In the genomic region with DNA sequence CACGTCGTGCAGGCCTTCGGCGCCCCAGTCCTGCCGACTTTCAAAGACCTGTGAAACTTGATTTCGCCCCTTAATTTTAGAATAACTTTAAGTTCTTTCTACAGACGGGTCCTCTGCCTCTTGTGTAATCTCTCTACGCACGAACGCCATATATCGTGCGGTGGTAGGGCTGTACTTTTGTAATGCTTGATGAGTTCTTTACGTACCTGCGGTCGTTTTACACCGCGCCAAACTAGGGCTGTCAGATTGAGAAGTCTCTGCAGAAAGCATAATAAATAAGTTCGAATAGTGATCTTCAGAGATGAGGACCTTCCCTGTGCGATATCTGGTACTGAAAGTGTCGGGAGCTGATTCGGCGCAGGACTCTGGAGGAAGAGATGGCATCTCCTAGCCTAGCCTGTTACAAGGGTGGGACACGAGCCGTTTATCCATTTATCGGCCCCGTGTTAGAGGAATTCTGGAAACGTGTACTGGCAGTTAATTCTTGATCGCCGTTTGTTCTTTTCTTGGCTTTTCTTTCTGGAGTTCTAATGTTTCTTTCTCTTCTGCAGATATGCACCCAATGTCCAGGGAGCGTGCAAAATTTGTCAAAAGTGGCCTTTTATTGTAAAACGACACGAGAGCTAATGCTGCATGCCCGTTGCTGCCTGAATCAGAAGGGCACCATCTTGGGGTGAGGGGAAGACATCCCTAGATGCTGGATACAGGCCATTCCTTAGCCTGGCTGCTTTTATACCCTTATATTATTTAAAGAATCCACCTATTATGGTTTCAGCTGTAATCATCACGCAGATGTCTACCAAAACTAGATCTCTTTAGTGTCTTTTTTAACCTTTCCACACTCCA, we compare ENCODE assay signal across 8 cellular contexts. TPM values are rescaled to one million over a fixed set of nuclear protein-coding genes. Genes with fewer than 3 reads are reported as not detected.
DNase-seq lines count a peak whose midpoint lies in the region; ATAC-seq and TF ChIP-seq lines count a peak whose summit lies in the region.

No MANE protein-coding gene starts in this region.

- peaks cover 8% of the 10 kb centered on the region for H3F3A ChIP-seq in SK-N-SH (replicated peaks; ENCODE audit: insufficient read depth)

- H2AFZ ChIP-seq in SK-N-SH (ENCODE audit: low read depth): peak overlapping the region; percentile 85

- H3K27ac ChIP-seq in SK-N-SH (ENCODE audit: low read depth in 2 of 2, low read length in 1 of 2) (peak overlapping the region; percentile 89 to 99), left lung (peak overlapping the region; percentile 99)

- intact Hi-C loops in left lung (cut with DNase I): no loop called here

- no peaks in the 10 kb centered on the region for H4K20me1 ChIP-seq in SK-N-SH (ENCODE audit: insufficient read depth)

- TF ChIP-seq CTCF in SK-N-SH (IDR thresholded peaks at IDR 0.05): 0 out of 2 replicates have a peak, but pooled peaks have one; percentile 4
- TF ChIP-seq CTCF in cardiac fibroblast (IDR thresholded peaks at IDR 0.05; ENCODE audit: low read depth, low read length): no peak
- TF ChIP-seq CTCF in left lung (IDR thresholded peaks at IDR 0.05): no peak

- in situ Hi-C loops in ACHN (cut with HindIII; ENCODE audit: low pct_ligation_motif_present, low pct_unique_long_range_greater_than_20kb, low sequenced_read_pairs): no loop called here

- no peak for TF ChIP-seq EP300 in SK-N-SH (IDR thresholded peaks at IDR 0.05; ENCODE audit: borderline replicate concordance in 1 of 2, low read depth in 1 of 2, low read length in 1 of 2)

- H3K9ac ChIP-seq in SK-N-SH: peak overlapping the region; percentile 92

- H3K27me3 ChIP-seq in SK-N-SH (ENCODE audit: insufficient read depth) (no peaks in the 10 kb centered on the region), left lung (no peaks in the 10 kb centered on the region)

- H3K9me3 ChIP-seq in SK-N-SH: no peaks in the 10 kb centered on the region
- H3K9me3 ChIP-seq in left lung: no peaks in the 10 kb centered on the region

- 4% methylated on average over 34 of the region's 34 CpGs for WGBS in SK-N-SH (ENCODE audit: low lambda C conversion rate)

- H3K36me3 ChIP-seq in SK-N-SH (replicated peaks in 1 of 2; ENCODE audit: control insufficient read depth in 1 of 2, insufficient read depth in 2 of 2, low read length in 1 of 2) (peaks cover 25 to 37% of the 10 kb centered on the region in 2 experiments), left lung (peaks cover 0 to 33% of the 10 kb centered on the region in 2 donors)

- no peaks in the 10 kb centered on the region for H3K9me2 ChIP-seq in SK-N-SH

- TF ChIP-seq RAD21 in SK-N-SH (IDR thresholded peaks at IDR 0.05; ENCODE audit: low read length): no peak

- ATAC-seq in GM18502 (IDR thresholded peaks at IDR 0.05; ENCODE audit: poor library complexity, unreplicated experiment) (peak; percentile 7), left lung (peak; percentile 33), GM21786 (IDR thresholded peaks at IDR 0.05; ENCODE audit: unreplicated experiment) (no peak)

- peak overlapping the region; percentile 85 for H3K4me2 ChIP-seq in SK-N-SH

- CTCF ChIA-PET in SK-N-SH (lab: Yijun Ruan, JAX): interaction anchor here (1.0 to 2.3 kb wide), 5 partner anchors 43 to 90 kb away, joined by 3 to 12 read pairs (median 5); a partner anchor contains a TSS

- H3K4me3 ChIP-seq in SK-N-SH (ENCODE audit: low read depth in 2 of 2, low read length in 1 of 2): peak overlapping the region; percentile 84 to 86
- H3K4me3 ChIP-seq in cardiac fibroblast (replicated peaks in 1 of 2; ENCODE audit: low read depth in 2 of 2, low read length in 2 of 2): peak overlapping the region; percentile 77 to 81
- peak overlapping the region; percentile 62 to 94 for H3K4me3 ChIP-seq in left lung

- DNase-seq in ACHN (peak; percentile 57), HT-29 (ENCODE audit: low spot score) (peak; percentile 78), SK-N-SH (peak; percentile 70), cardiac fibroblast (ENCODE audit: low read depth in 2 of 2) (peak; percentile 71 to 78), left lung (no peak), superior temporal gyrus (ENCODE audit: extremely low spot score) (peak; percentile 62)

- H3K79me2 ChIP-seq in SK-N-SH (ENCODE audit: insufficient read depth): peaks cover 33% of the 10 kb centered on the region; the same call in 1 of the 2 replicates

- POLR2A ChIA-PET in SK-N-SH (lab: Yijun Ruan, JAX): interaction anchor here (0.6 to 2.0 kb wide), 5 partner anchors 54 to 216 kb away, joined by 3 to 7 read pairs (median 3); a partner anchor contains a TSS

- H3K4me1 ChIP-seq in SK-N-SH (ENCODE audit: control insufficient read depth in 1 of 2, insufficient read depth in 2 of 2, low read depth in 1 of 2, low read length in 1 of 2) (peaks cover 7 to 30% of the 10 kb centered on the region in 2 experiments; a peak in 3 of 4 replicates), left lung (peaks cover 2 to 33% of the 10 kb centered on the region in 2 donors)

TF ChIP-seq in SK-N-SH, 30 proteins besides CTCF, POLR2A, EP300 and RAD21 (continues in another document):
- TF ChIP-seq RXRA (IDR thresholded peaks at IDR 0.05; ENCODE audit: borderline replicate concordance, low read depth) (no peak), TCF12 (IDR thresholded peaks at IDR 0.05) (no peak), EZH2phosphoT487 (IDR thresholded peaks at IDR 0.05; ENCODE audit: borderline replicate concordance, low read depth) (no peak), GABPA (IDR thresholded peaks at IDR 0.05; ENCODE audit: low read depth) (no peak), MEF2A (IDR thresholded peaks at IDR 0.05; ENCODE audit: borderline replicate concordance, low read depth) (no peak), YY1 (IDR thresholded peaks at IDR 0.05; ENCODE audit: low read depth) (peak; percentile 71; the same call in 1 of the 2 replicates), FOXJ3 (CRISPR knock-in tag; IDR thresholded peaks at IDR 0.05) (no peak)
- TF ChIP-seq, protein P1, sequence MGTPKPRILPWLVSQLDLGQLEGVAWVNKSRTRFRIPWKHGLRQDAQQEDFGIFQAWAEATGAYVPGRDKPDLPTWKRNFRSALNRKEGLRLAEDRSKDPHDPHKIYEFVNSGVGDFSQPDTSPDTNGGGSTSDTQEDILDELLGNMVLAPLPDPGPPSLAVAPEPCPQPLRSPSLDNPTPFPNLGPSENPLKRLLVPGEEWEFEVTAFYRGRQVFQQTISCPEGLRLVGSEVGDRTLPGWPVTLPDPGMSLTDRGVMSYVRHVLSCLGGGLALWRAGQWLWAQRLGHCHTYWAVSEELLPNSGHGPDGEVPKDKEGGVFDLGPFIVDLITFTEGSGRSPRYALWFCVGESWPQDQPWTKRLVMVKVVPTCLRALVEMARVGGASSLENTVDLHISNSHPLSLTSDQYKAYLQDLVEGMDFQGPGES (IDR thresholded peaks at IDR 0.05; ENCODE audit: low read depth, low read length): no peak
- TF ChIP-seq, protein P2, sequence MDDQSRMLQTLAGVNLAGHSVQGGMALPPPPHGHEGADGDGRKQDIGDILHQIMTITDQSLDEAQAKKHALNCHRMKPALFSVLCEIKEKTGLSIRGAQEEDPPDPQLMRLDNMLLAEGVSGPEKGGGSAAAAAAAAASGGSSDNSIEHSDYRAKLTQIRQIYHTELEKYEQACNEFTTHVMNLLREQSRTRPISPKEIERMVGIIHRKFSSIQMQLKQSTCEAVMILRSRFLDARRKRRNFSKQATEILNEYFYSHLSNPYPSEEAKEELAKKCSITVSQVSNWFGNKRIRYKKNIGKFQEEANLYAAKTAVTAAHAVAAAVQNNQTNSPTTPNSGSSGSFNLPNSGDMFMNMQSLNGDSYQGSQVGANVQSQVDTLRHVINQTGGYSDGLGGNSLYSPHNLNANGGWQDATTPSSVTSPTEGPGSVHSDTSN (IDR thresholded peaks at IDR 0.05): no peak
- TF ChIP-seq, protein P3, sequence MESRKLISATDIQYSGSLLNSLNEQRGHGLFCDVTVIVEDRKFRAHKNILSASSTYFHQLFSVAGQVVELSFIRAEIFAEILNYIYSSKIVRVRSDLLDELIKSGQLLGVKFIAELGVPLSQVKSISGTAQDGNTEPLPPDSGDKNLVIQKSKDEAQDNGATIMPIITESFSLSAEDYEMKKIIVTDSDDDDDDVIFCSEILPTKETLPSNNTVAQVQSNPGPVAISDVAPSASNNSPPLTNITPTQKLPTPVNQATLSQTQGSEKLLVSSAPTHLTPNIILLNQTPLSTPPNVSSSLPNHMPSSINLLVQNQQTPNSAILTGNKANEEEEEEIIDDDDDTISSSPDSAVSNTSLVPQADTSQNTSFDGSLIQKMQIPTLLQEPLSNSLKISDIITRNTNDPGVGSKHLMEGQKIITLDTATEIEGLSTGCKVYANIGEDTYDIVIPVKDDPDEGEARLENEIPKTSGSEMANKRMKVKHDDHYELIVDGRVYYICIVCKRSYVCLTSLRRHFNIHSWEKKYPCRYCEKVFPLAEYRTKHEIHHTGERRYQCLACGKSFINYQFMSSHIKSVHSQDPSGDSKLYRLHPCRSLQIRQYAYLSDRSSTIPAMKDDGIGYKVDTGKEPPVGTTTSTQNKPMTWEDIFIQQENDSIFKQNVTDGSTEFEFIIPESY (IDR thresholded peaks at IDR 0.05; ENCODE audit: borderline replicate concordance, low read depth): no peak

RNA-seq across cellular contexts. Expression of a gene that starts 0.8 kb away (rescaled TPM):
- total RNA-seq in HT-29 (2014; rRNA removed; shearing (Covaris generic)): 48.8 and 55.0 TPM in 2 replicates
- 75.7 and 85.0 TPM in 2 replicates for polyA plus RNA-seq in SK-N-SH (2012; rRNA removed)
- 29.5 and 43.5 TPM in 2 replicates for polyA plus RNA-seq in SK-N-SH (2012; cell fraction: cytosol; rRNA removed)
- 247 and 249 TPM in 2 replicates for polyA plus RNA-seq in SK-N-SH (2012; cell fraction: nucleus; rRNA removed)
- 10 to 100 TPM; 27.3 to 43.7 TPM for total RNA-seq in left lung

RNA-seq across cellular contexts. Expression of a gene that starts 1.0 kb away (rescaled TPM):
- total RNA-seq in HT-29 (2014; rRNA removed; shearing (Covaris generic)): 75.0 and 86.6 TPM in 2 replicates
- 289 and 366 TPM in 2 replicates for polyA plus RNA-seq in SK-N-SH (2012; rRNA removed)
- polyA plus RNA-seq in SK-N-SH (2012; cell fraction: cytosol; rRNA removed): 252 and 306 TPM in 2 replicates
- polyA plus RNA-seq in SK-N-SH (2012; cell fraction: nucleus; rRNA removed): 129 and 161 TPM in 2 replicates
- total RNA-seq in left lung: 100 to 1,000 TPM in 1 of 2 donors, 10 to 100 TPM in 1; 87.5 to 102 TPM

RNA-seq across cellular contexts. Expression of a gene that starts 4.3 kb away (rescaled TPM):
- 78.5 and 88.5 TPM in 2 replicates for total RNA-seq in HT-29 (2014; rRNA removed; shearing (Covaris generic))
- polyA plus RNA-seq in SK-N-SH (2012; rRNA removed): 29.3 and 47.6 TPM in 2 replicates
- 10.9 and 19.6 TPM in 2 replicates for polyA plus RNA-seq in SK-N-SH (2012; cell fraction: cytosol; rRNA removed)
- polyA plus RNA-seq in SK-N-SH (2012; cell fraction: nucleus; rRNA removed): 120 and 198 TPM in 2 replicates
- total RNA-seq in left lung: 10 to 100 TPM; 31.1 to 51.2 TPM

RNA-seq across cellular contexts. Expression of a gene that starts 50.0 kb away (rescaled TPM):
- total RNA-seq in HT-29 (2014; rRNA removed; shearing (Covaris generic)): not detected in 2 replicates
- 0.68 and 1.1 TPM in 2 replicates for polyA plus RNA-seq in SK-N-SH (2012; rRNA removed)
- polyA plus RNA-seq in SK-N-SH (2012; cell fraction: cytosol; rRNA removed): 0.36 and 0.41 TPM in 2 replicates
- 1.4 and 1.5 TPM in 2 replicates for polyA plus RNA-seq in SK-N-SH (2012; cell fraction: nucleus; rRNA removed)
- total RNA-seq in left lung: under 1 TPM; 0.39 to 0.64 TPM

Comparison
In these comparisons a context has a peak if more than half of its experiments do, and no peak if none do; other contexts are left out.
1. DNase-seq: peak in ACHN (single experiment), HT-29 (single experiment), SK-N-SH (single experiment), cardiac fibroblast (2 of 2) and superior temporal gyrus (single experiment); none in left lung (0 of 2).
2. Peak in every context shown above with its lines, with median percentiles within 50 percentile points of each other: H3K4me3 ChIP-seq.